ENCODE assay signal across 1 cellular context in genomic region chr12:5872745-5873144, GRCh38.
TF ChIP-seq lines count a peak whose summit lies in the region.

No MANE protein-coding gene starts in this region.

TF ChIP-seq in GM23338, 12 proteins besides CTCF, POLR2A, EP300 and RAD21 (continued from another document):
- TF ChIP-seq REST (IDR thresholded peaks at IDR 0.05; ENCODE audit: unreplicated experiment) (no peak), EZH2 (IDR thresholded peaks at IDR 0.05; ENCODE audit: low read depth, unreplicated experiment) (no peak), EZH2phosphoT487 (IDR thresholded peaks at IDR 0.05; ENCODE audit: unreplicated experiment) (no peak)
